Comparison of ENCODE assay signal across 26 cellular contexts in genomic region chr12:132551271-132552120, GRCh38. TPM values are rescaled to one million over a fixed set of nuclear protein-coding genes. Genes with fewer than 3 reads are reported as not detected.
DNase-seq lines count a peak whose midpoint lies in the region; ATAC-seq, FAIRE-seq and TF ChIP-seq lines count a peak whose summit lies in the region.
"Had no signal": no experiment of that assay in that cellular context is flagged by ENCODE, and none has a peak within 500 bp of the region (broad histone marks: within the 10 kb centered on the region; RNA-seq: fewer than 3 reads in every experiment).

No MANE protein-coding gene starts in this region.

- TF ChIP-seq CTCF in K562 (IDR thresholded peaks at IDR 0.05 in 2 of 3, conservative IDR thresholded peaks at IDR 0.05 in 1 of 3; ENCODE audit: insufficient read depth in 2 of 3, low read depth in 1 of 3, low read length in 3 of 3) = no peak

- intact Hi-C loops in K562 (cut with micrococcal nuclease) = no loop called here

- DNase-seq in DMS 273 treated with DMSO at 0.1 percent for 48 hours (lab: John Stamatoyannopoulos, UW) (peak; percentile 16), NCI-H2171 treated with DMSO at 0.1 percent for 48 hours (lab: John Stamatoyannopoulos, UW) (peak; percentile 53), K562 (ENCODE audit: extremely low read depth in 1 of 4, low spot score in 3 of 4) (no peak), NCI-H526 (lab: John Stamatoyannopoulos, UW) (no peak), COLO668 (lab: John Stamatoyannopoulos, UW; ENCODE audit: unreplicated experiment) (no peak)
- DNase-seq: Calu3; CD8-positive, alpha-beta memory T cell; GOT3; HCEC 1CT; Kasumi-1; NCI-H1092 treated with DMSO at 0.1 percent for 48 hours; NCI-H1436 treated with DMSO at 0.1 percent for 48 hours; NCI-H187 treated with DMSO at 0.1 percent for 48 hours; NCI-H69; SHP77 treated with DMSO at 0.1 percent for 48 hours; T-helper 1 cell had no signal

- H3K27me3 ChIP-seq in K562 (ENCODE audit: control insufficient read depth in 2 of 2, insufficient read depth in 2 of 2, low read length in 2 of 2) = no peaks in the 10 kb centered on the region

- TF ChIP-seq EP300 in K562 (IDR thresholded peaks at IDR 0.05; ENCODE audit: low read length) = no peak

- WGBS in K562 (ENCODE audit: insufficient coverage, low coverage, missing lambda C conversion rate) = 75% methylated on average over 25 of the region's 33 CpGs

- H3K27ac Mint-ChIP-seq in stimulated activated memory B cell treated with anti-CD40 and anti-IgM and Interleukin-4, amounts not matched to agents 10 μg/mL and 1 μg/mL and 100 μg/mL, for 72 hours = no peak overlapping the region

- CTCF ChIA-PET in K562 (lab: Yijun Ruan, JAX; ENCODE audit: low intra/inter-chr PET ratio) = no interaction called here

- ATAC-seq in K562 = no peak
- ATAC-seq in stimulated activated memory B cell treated with anti-CD40 and anti-IgM and Interleukin-4, amounts not matched to agents 10 μg/mL and 1 μg/mL and 100 μg/mL, for 72 hours = peak; percentile 5
- no peak for ATAC-seq in HG03025 (IDR thresholded peaks at IDR 0.05; ENCODE audit: low FRiP score, unreplicated experiment)

- no peak overlapping the region for H3K27ac ChIP-seq in K562 (ENCODE audit: extremely low read depth, low read depth, low read length)
- H3K27ac ChIP-seq: RWPE1 had no signal

- POLR2A ChIA-PET in K562 (lab: Yijun Ruan, JAX) = interaction anchor here (0.6 kb wide), 2 partner anchors 140 to 223 kb away, joined by 3 read pairs; no protein-coding TSS in a partner anchor

- no peak for FAIRE-seq in K562 (lab: Jason Lieb, UNC)
- FAIRE-seq: G401.6 had no signal

- no peak for TF ChIP-seq RAD21 in K562 (CRISPR knock-in tag; conservative IDR thresholded peaks at IDR 0.05 in 1 of 2, IDR thresholded peaks at IDR 0.05 in 1 of 2)

- in situ Hi-C loops in K562 (cut with MboI) = loop anchor here (10.0 kb wide), 1 partner anchor 137 kb away; no protein-coding TSS in a partner anchor

- TF ChIP-seq POLR2A in K562 (conservative IDR thresholded peaks at IDR 0.05) = no peak

- H3K9me3 Mint-ChIP-seq in stimulated activated memory B cell treated with anti-CD40 and anti-IgM and Interleukin-4, amounts not matched to agents 10 μg/mL and 1 μg/mL and 100 μg/mL, for 72 hours = no peaks in the 10 kb centered on the region
- H3K9me3 Mint-ChIP-seq: CD8-positive, alpha-beta memory T cell had no signal

- H3K79me2 ChIP-seq in K562 (ENCODE audit: control insufficient read depth, insufficient read depth, low read length) = no peaks in the 10 kb centered on the region

- H3K4me2 ChIP-seq in K562 (ENCODE audit: insufficient read depth, low read length) = no peak overlapping the region

- BruUV-seq in K562 (replicated peaks; lab: Mats Ljungman, UMichigan) = no TSS peak

- H3K4me1 ChIP-seq in K562 (replicated peaks in 1 of 2; ENCODE audit: control insufficient read depth in 2 of 2, insufficient read depth in 2 of 2, low read length in 2 of 2) = peaks cover 0 to 59% of the 10 kb centered on the region in 2 experiments; a peak in 2 of 5 replicates

- H3K9me1 ChIP-seq in K562 (ENCODE audit: control insufficient read depth, insufficient read depth, low read length) = no peaks in the 10 kb centered on the region

- H3K27me3 Mint-ChIP-seq in stimulated activated memory B cell treated with anti-CD40 and anti-IgM and Interleukin-4, amounts not matched to agents 10 μg/mL and 1 μg/mL and 100 μg/mL, for 72 hours = no peaks in the 10 kb centered on the region

- H3K4me1 Mint-ChIP-seq in stimulated activated memory B cell treated with anti-CD40 and anti-IgM and Interleukin-4, amounts not matched to agents 10 μg/mL and 1 μg/mL and 100 μg/mL, for 72 hours = peaks cover 1% of the 10 kb centered on the region
- H3K4me1 Mint-ChIP-seq: CD14-positive monocyte; CD8-positive, alpha-beta memory T cell had no signal

- H3K4me3 Mint-ChIP-seq in stimulated activated memory B cell treated with anti-CD40 and anti-IgM and Interleukin-4, amounts not matched to agents 10 μg/mL and 1 μg/mL and 100 μg/mL, for 72 hours = no peak overlapping the region
- H3K4me3 Mint-ChIP-seq: CD14-positive monocyte; CD8-positive, alpha-beta memory T cell had no signal

- peaks cover 13% of the 10 kb centered on the region; the same call in 1 of the 2 replicates for H4K20me1 ChIP-seq in K562 (replicated peaks; ENCODE audit: control insufficient read depth, insufficient read depth, low read length)

- H3K9me3 ChIP-seq in K562 (replicated peaks; ENCODE audit: control insufficient read depth, insufficient read depth, low read depth, low read length) = no peaks in the 10 kb centered on the region

- H3K36me3 Mint-ChIP-seq in stimulated activated memory B cell treated with anti-CD40 and anti-IgM and Interleukin-4, amounts not matched to agents 10 μg/mL and 1 μg/mL and 100 μg/mL, for 72 hours = peaks cover 52% of the 10 kb centered on the region

- no peak overlapping the region for H3K4me3 ChIP-seq in K562

- no peak overlapping the region for H2AFZ ChIP-seq in K562 (ENCODE audit: low read depth, low read length)

- H3K36me3 ChIP-seq in K562 (ENCODE audit: control insufficient read depth, insufficient read depth, low read length) = no peaks in the 10 kb centered on the region

- H3K9ac ChIP-seq in K562 (ENCODE audit: insufficient read depth in 1 of 2, low read depth in 2 of 2, low read length in 2 of 2) = no peak overlapping the region

TF ChIP-seq in K562, 482 proteins besides CTCF, POLR2A, EP300 and RAD21:
- peak; percentile 35; the same call in 1 of the 2 replicates for TF ChIP-seq POLR2G (IDR thresholded peaks at IDR 0.05; ENCODE audit: low read depth, low read length)
- no peak for TF ChIP-seq MTA1 (IDR thresholded peaks at IDR 0.05; ENCODE audit: borderline replicate concordance)
TF ChIP-seq in K562: peak in this region for 1.

RNA-seq across cellular contexts. Expression of gene LRCOL1, which starts 58.9 kb away (rescaled TPM):
- total RNA-seq in K562 (2011; cell fraction: chromatin; rRNA removed; ENCODE audit: low replicate concordance) = not detected in 2 replicates
- not detected in 2 replicates for total RNA-seq in K562 (2011; cell fraction: nucleolus; rRNA removed)
- not detected in 2 replicates for total RNA-seq in K562 (2011; cell fraction: nucleoplasm; rRNA removed)
- total RNA-seq in K562 (2014; rRNA removed) (not detected in 2 replicates), K562 (2014; rRNA removed; fragmentation: Illumina TruSeq; extraction: Trizol) (not detected in 2 replicates), K562 (2015; rRNA removed; fragmentation: Illumina TruSeq; extraction: Trizol) (not detected in 2 replicates), K562 (2021) (not detected in 2 replicates)
- polyA plus RNA-seq in K562 (2011; rRNA removed) (not detected in 2 replicates), K562 (2014; fragmentation: Illumina TruSeq; extraction: Trizol) (not detected in 2 replicates), K562 (2014; fragmentation: Nextera tagmentation; extraction: Ambion mirVana) (not detected), K562 (2014; rRNA removed) (not detected in 2 replicates)
- 0.09 TPM in 1 of 2 replicates, not detected in the other for polyA plus RNA-seq in K562 (2011; cell fraction: cytosol; rRNA removed)
- polyA plus RNA-seq in K562 (2011; cell fraction: nucleus; rRNA removed) = 0.20 TPM in 1 of 2 replicates, not detected in the other
- not detected in 2 replicates for polyA plus RNA-seq in K562 (2012)
- polyA minus RNA-seq in K562 (2011; rRNA and poly(A)+ RNA removed) = not detected in 2 replicates
- not detected in 2 replicates for polyA minus RNA-seq in K562 (2011; cell fraction: cytosol; rRNA and poly(A)+ RNA removed)
- not detected in 2 replicates for polyA minus RNA-seq in K562 (2011; cell fraction: nucleus; rRNA and poly(A)+ RNA removed)
- total RNA-seq: A673; Calu3; CD8-positive, alpha-beta memory T cell; Daoy; HT-29; M059J; OCI-LY7 had no signal
- polyA plus RNA-seq: CD14-positive monocyte; CD8-positive, alpha-beta memory T cell had no signal

Comparison
In these comparisons a context has a peak if more than half of its experiments do, and no peak if none do; other contexts are left out.
1. DNase-seq: peak in DMS 273 treated with DMSO at 0.1 percent for 48 hours (single experiment) and NCI-H2171 treated with DMSO at 0.1 percent for 48 hours (single experiment); none in K562 (0 of 4), NCI-H526 (0 of 2) and COLO668 (single experiment).